Comparison of ENCODE assay signal across 12 cellular contexts in genomic region chr10:1402016-1402820, GRCh38.
"Had no signal": no experiment of that assay in that cellular context is flagged by ENCODE, and none has a peak within 500 bp of the region (broad histone marks: within the 10 kb centered on the region; RNA-seq: fewer than 3 reads in every experiment).

No MANE protein-coding gene starts in this region.

- ATAC-seq: activated T-cell treated with anti-CD3 and anti-CD28 coated beads, Interleukin-2, amount 50 U/mL, for 4 hours; naive thymus-derived CD4-positive, alpha-beta T cell; stimulated activated naive CD8-positive, alpha-beta T cell treated with anti-CD3 and anti-CD28 coated beads, Interleukin-15, Interleukin-2, amounts not matched to agents 100 U/mL and 50 U/mL, for 24 hours had no signal

- H3K4me3 ChIP-seq: lung, sigmoid colon, SK-N-MC had no signal

- H3K4me1 Mint-ChIP-seq: naive thymus-derived CD4-positive, alpha-beta T cell had no signal

- H3K4me3 Mint-ChIP-seq: activated T-cell treated with anti-CD3 and anti-CD28 coated beads, Interleukin-2, amount 50 U/mL, for 4 hours; naive thymus-derived CD4-positive, alpha-beta T cell had no signal

- H3K36me3 ChIP-seq: sigmoid colon had no signal

- DNase-seq: activated CD4-positive, alpha-beta T cell treated with anti-CD3 and anti-CD28 coated beads for 48 hours; activated naive CD4-positive, alpha-beta T cell; activated T-cell treated with anti-CD3 and anti-CD28 coated beads, Interleukin-2, amount 50 U/mL, for 4 hours; aorta; effector memory CD4-positive, alpha-beta T cell; nucleus accumbens; sigmoid colon; stimulated activated CD4-positive, alpha-beta T cell treated with anti-CD3 and anti-CD28 coated beads, Interleukin-2, amount 100 ng/mL, for 48 hours; stimulated activated naive CD8-positive, alpha-beta T cell treated with anti-CD3 and anti-CD28 coated beads, Interleukin-15, Interleukin-2, amounts not matched to agents 100 U/mL and 50 U/mL, for 24 hours had no signal

- H3K36me3 Mint-ChIP-seq: naive thymus-derived CD4-positive, alpha-beta T cell had no signal

- H3K9me3 ChIP-seq: sigmoid colon had no signal

- H3K27ac ChIP-seq: sigmoid colon, SK-N-MC had no signal

- H3K4me1 ChIP-seq: sigmoid colon had no signal

- H3K27ac Mint-ChIP-seq: naive thymus-derived CD4-positive, alpha-beta T cell had no signal

- H3K9me3 Mint-ChIP-seq: activated T-cell treated with anti-CD3 and anti-CD28 coated beads, Interleukin-2, amount 50 U/mL, for 4 hours had no signal
